In the genomic region with DNA sequence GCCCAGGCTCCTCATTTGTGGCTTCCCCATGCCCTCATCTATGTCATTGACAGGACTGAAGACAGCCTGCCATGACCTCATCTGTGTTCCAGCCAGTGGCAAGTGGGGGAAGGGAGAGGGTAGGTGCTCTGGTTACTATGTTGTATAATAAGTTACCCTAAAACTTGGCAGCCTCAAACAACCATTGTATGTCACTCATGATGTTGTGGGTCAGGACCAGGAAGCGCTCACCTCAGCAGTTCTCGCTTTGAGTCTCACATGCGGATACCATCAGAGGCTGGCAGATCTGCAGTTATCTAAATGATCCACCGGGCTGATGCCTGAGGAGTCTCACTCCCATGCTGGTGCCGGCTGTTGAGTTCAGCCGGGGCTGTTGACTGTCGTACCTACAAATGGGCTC, we compare ENCODE assay signal across 1 cellular context.
TF ChIP-seq lines count a peak whose summit lies in the region.

No MANE protein-coding gene starts in this region.

TF ChIP-seq in GM23338, 12 proteins besides CTCF, POLR2A, EP300 and RAD21 (continued from another document):
- TF ChIP-seq ZNF462 (CRISPR knock-in tag; IDR thresholded peaks at IDR 0.05) = no peak
- no peak for TF ChIP-seq POLR2AphosphoS5 (IDR thresholded peaks at IDR 0.05; ENCODE audit: low read depth)
- no peak for TF ChIP-seq JUNB (IDR thresholded peaks at IDR 0.05; ENCODE audit: unreplicated experiment)
